ENCODE assay signal across 9 cellular contexts in genomic region chr16:69482410-69482951, GRCh38. TPM values are rescaled to one million over a fixed set of nuclear protein-coding genes. Genes with fewer than 3 reads are reported as not detected.
DNase-seq lines count a peak whose midpoint lies in the region; TF ChIP-seq lines count a peak whose summit lies in the region.
"Had no signal": no experiment of that assay in that cellular context is flagged by ENCODE, and none has a peak within 500 bp of the region (broad histone marks: within the 10 kb centered on the region; RNA-seq: fewer than 3 reads in every experiment).

No MANE protein-coding gene starts in this region.

- H3K4me1 ChIP-seq in esophagus squamous epithelium: peaks cover 14 to 32% (median 24%) of the 10 kb centered on the region in 3 donors

- no peaks in the 10 kb centered on the region for H3K9me3 ChIP-seq in esophagus squamous epithelium
- H3K9me3 ChIP-seq in WERI-Rb-1 (ENCODE audit: severe bottlenecking): no peaks in the 10 kb centered on the region

- 12 to 23% methylated on average over 8 to 10 of the region's 10 CpGs for WGBS in esophagus squamous epithelium, 2 donors

- intact Hi-C loops in esophagus squamous epithelium (cut with DNase I): no loop called here
- intact Hi-C loops in posterior vena cava (cut with DNase I): loop anchor here in 1 of 2 donors (10.0 kb wide), 1 partner anchor 58 kb away; the partner anchor contains the start of gene CYB5B

- TF ChIP-seq CTCF in C4-2B (conservative IDR thresholded peaks at IDR 0.05) (no peak), esophagus squamous epithelium (IDR thresholded peaks at IDR 0.05) (no peak), WERI-Rb-1 (IDR thresholded peaks at IDR 0.05; ENCODE audit: low read depth, low read length) (no peak)

- H3K4me3 ChIP-seq in esophagus squamous epithelium (peak overlapping the region in 3 of 4 donors; percentile 14 to 44 (median 21)), WERI-Rb-1 (ENCODE audit: low read depth, low read length) (no peak overlapping the region)

- DNase-seq in NCI-H460 (ENCODE audit: extremely low read depth, low read depth) (peak; percentile 15), esophagus squamous epithelium (lab: John Stamatoyannopoulos, UW) (no peak), posterior vena cava (ENCODE audit: low spot score) (peak; percentile 88), WERI-Rb-1 (no peak), activated T-cell treated with anti-CD3 and anti-CD28 coated beads for 4 hours (no peak), SKM-1 (lab: John Stamatoyannopoulos, UW; ENCODE audit: unreplicated experiment) (no peak)
- no peak for DNase-seq in activated CD4-positive, alpha-beta T cell treated with anti-CD3 and anti-CD28 coated beads, Interleukin-2, amount 50 U/mL, for 48 hours
- DNase-seq: activated naive CD8-positive, alpha-beta T cell treated with anti-CD3 and anti-CD28 coated beads, Interleukin-2, amount 10 ng/mL, durations not matched to agents 7 days and 5 days had no signal

- H3K36me3 ChIP-seq in esophagus squamous epithelium (no peaks in the 10 kb centered on the region), WERI-Rb-1 (no peaks in the 10 kb centered on the region)

- H3K27ac ChIP-seq in C4-2B: peak overlapping the region; percentile 67
- peak overlapping the region; percentile 77 to 90 (median 86) for H3K27ac ChIP-seq in esophagus squamous epithelium
- no peak overlapping the region for H3K27ac ChIP-seq in WERI-Rb-1

- H3K27me3 ChIP-seq in esophagus squamous epithelium (no peaks in the 10 kb centered on the region), WERI-Rb-1 (ENCODE audit: insufficient read depth, low read depth, severe bottlenecking) (no peaks in the 10 kb centered on the region)

- TF ChIP-seq POLR2A in esophagus squamous epithelium (IDR thresholded peaks at IDR 0.05): no peak

RNA-seq across cellular contexts. Expression of gene CYB5B, which starts 58.1 kb away (rescaled TPM):
- 79.3 and 107 TPM in 2 replicates for total RNA-seq in NCI-H460 (2014; rRNA removed; shearing (Covaris generic))
- 33.5 and 41.9 TPM in 2 replicates for polyA plus RNA-seq in NCI-H460 (2014; cell fraction: nucleus; rRNA removed)
- 10 to 100 TPM; 23.7 to 45.7 (median 39.6) TPM for total RNA-seq in esophagus squamous epithelium
- total RNA-seq in posterior vena cava: 10 to 100 TPM; 47.3 to 59.3 TPM

Comparison
In these comparisons a context has a peak if more than half of its experiments do, and no peak if none do; other contexts are left out.
1. DNase-seq: peak in NCI-H460 (single experiment) and posterior vena cava (single experiment); none in esophagus squamous epithelium (single experiment), activated CD4-positive, alpha-beta T cell treated with anti-CD3 and anti-CD28 coated beads, Interleukin-2, amount 50 U/mL, for 48 hours (0 of 2), WERI-Rb-1 (single experiment), activated T-cell treated with anti-CD3 and anti-CD28 coated beads for 4 hours (single experiment) and SKM-1 (single experiment).